In genomic region chr9:18824095-18824666, GRCh38 we compare ENCODE assay signal across 10 cellular contexts.
A peak's percentile ranks its signal among the peaks of the same experiment; 100 is the strongest.
DNase-seq lines count a peak whose midpoint lies in the region; ATAC-seq and TF ChIP-seq lines count a peak whose summit lies in the region.
"Had no signal": no experiment of that assay in that cellular context is flagged by ENCODE, and none has a peak within 500 bp of the region (broad histone marks: within the 10 kb centered on the region; RNA-seq: fewer than 3 reads in every experiment).

No MANE protein-coding gene starts in this region.

- no peak for DNase-seq in AG09319 (ENCODE audit: extremely low read depth, low read depth)
- peak; percentile 38 for DNase-seq in H9
- DNase-seq in RKO (ENCODE audit: low spot score), result peak; percentile 56
- DNase-seq in hepatocyte (ENCODE audit: low spot score), result peak; percentile 49
- no peak for DNase-seq in natural killer cell treated with Interleukin-12 subunit alpha and Interleukin-12 subunit beta and Interleukin-15 and Interleukin-18, amount 100 ng/mL, for 72 hours (ENCODE audit: low spot score)
- DNase-seq in lower lobe of right lung, result no peak
- DNase-seq: activated T-cell treated with anti-CD3 and anti-CD28 coated beads, Interleukin-2, amount 50 U/mL, for 1 hour had no signal

- H3K79me2 ChIP-seq in H9 (ENCODE audit: insufficient read depth, low read length) (no peaks in the 10 kb centered on the region), hepatocyte (no peaks in the 10 kb centered on the region)

- H3K27ac ChIP-seq in H9 (ENCODE audit: insufficient read length, low read depth, low read length) (no peak overlapping the region), hepatocyte (no peak overlapping the region), lower lobe of right lung (no peak overlapping the region)

- no peak for ATAC-seq in natural killer cell treated with Interleukin-12 subunit alpha and Interleukin-12 subunit beta and Interleukin-15 and Interleukin-18, amount 100 ng/mL, for 72 hours
- ATAC-seq in HG03460 (IDR thresholded peaks at IDR 0.05; ENCODE audit: unreplicated experiment), result no peak
- no peak for ATAC-seq in GM18498 (IDR thresholded peaks at IDR 0.05; ENCODE audit: unreplicated experiment)
- ATAC-seq in lower lobe of right lung, result no peak

- no peaks in the 10 kb centered on the region for H3K9me3 Mint-ChIP-seq in H9
- H3K9me3 Mint-ChIP-seq in natural killer cell treated with Interleukin-12 subunit alpha and Interleukin-12 subunit beta and Interleukin-15 and Interleukin-18, amount 100 ng/mL, for 72 hours, result no peaks in the 10 kb centered on the region

- no peak overlapping the region for H2BK12ac ChIP-seq in H9 (ENCODE audit: insufficient read length, low read depth, low read length)

- peaks cover 3% of the 10 kb centered on the region for H3K27me3 Mint-ChIP-seq in H9 (ENCODE audit: low read depth)
- peaks cover 0 to 3% of the 10 kb centered on the region in 2 donors for H3K27me3 Mint-ChIP-seq in natural killer cell treated with Interleukin-12 subunit alpha and Interleukin-12 subunit beta and Interleukin-15 and Interleukin-18, amount 100 ng/mL, for 72 hours

- H3K14ac ChIP-seq in H9 (ENCODE audit: insufficient read depth, low read length), result no peak overlapping the region

- no peaks in the 10 kb centered on the region for H3K9me2 ChIP-seq in hepatocyte (replicated peaks; ENCODE audit: insufficient read depth)

- no peak overlapping the region for H3T11ph ChIP-seq in H9 (ENCODE audit: low read length)

- H4K8ac ChIP-seq in H9 (replicated peaks; ENCODE audit: insufficient read length, low read depth, low read length), result no peak overlapping the region

- H3K4me3 Mint-ChIP-seq in H9, result no peak overlapping the region
- no peak overlapping the region for H3K4me3 Mint-ChIP-seq in natural killer cell treated with Interleukin-12 subunit alpha and Interleukin-12 subunit beta and Interleukin-15 and Interleukin-18, amount 100 ng/mL, for 72 hours

- H4K20me1 ChIP-seq in H9 (ENCODE audit: control insufficient read depth, insufficient read depth, insufficient read length), result no peaks in the 10 kb centered on the region
- H4K20me1 ChIP-seq in hepatocyte (ENCODE audit: insufficient read depth, poor library complexity, severe bottlenecking), result no peaks in the 10 kb centered on the region

- no peak overlapping the region for H3K4ac ChIP-seq in H9 (ENCODE audit: low read depth, low read length)

- no peaks in the 10 kb centered on the region for H3K36me3 Mint-ChIP-seq in H9 (ENCODE audit: insufficient read depth in 1 of 3, low read depth in 3 of 3)
- H3K36me3 Mint-ChIP-seq in natural killer cell treated with Interleukin-12 subunit alpha and Interleukin-12 subunit beta and Interleukin-15 and Interleukin-18, amount 100 ng/mL, for 72 hours, result no peaks in the 10 kb centered on the region

- no peak overlapping the region for H3K18ac ChIP-seq in H9 (ENCODE audit: insufficient read length, low read depth, low read length)

- H3K4me2 ChIP-seq in H9 (ENCODE audit: insufficient read depth, insufficient read length, low read length) (no peak overlapping the region), hepatocyte (no peak overlapping the region)

- no peak overlapping the region for H2AK5ac ChIP-seq in H9 (ENCODE audit: insufficient read length, low read length)

- no peak overlapping the region for H3K4me3 ChIP-seq in hepatocyte
- H3K4me3 ChIP-seq in lower lobe of right lung, result no peak overlapping the region
- H3K4me3 ChIP-seq: heart left ventricle had no signal

- no peak overlapping the region for H4K91ac ChIP-seq in H9 (ENCODE audit: insufficient read length, low read depth, low read length)

- H3K23me2 ChIP-seq in H9 (ENCODE audit: insufficient read length, low read depth, low read length, poor library complexity, severe bottlenecking), result no peaks in the 10 kb centered on the region

- peaks cover 29 to 31% of the 10 kb centered on the region in 2 experiments for H3K4me1 Mint-ChIP-seq in H9
- no peaks in the 10 kb centered on the region for H3K4me1 Mint-ChIP-seq in natural killer cell treated with Interleukin-12 subunit alpha and Interleukin-12 subunit beta and Interleukin-15 and Interleukin-18, amount 100 ng/mL, for 72 hours (ENCODE audit: low read depth in 2 of 2)

- no peak overlapping the region for H2BK120ac ChIP-seq in H9 (ENCODE audit: low read depth, low read length, poor library complexity, severe bottlenecking)

- H3K79me1 ChIP-seq in H9 (ENCODE audit: insufficient read depth, low read depth, low read length, poor library complexity, severe bottlenecking), result no peaks in the 10 kb centered on the region

- no peak overlapping the region for H4K5ac ChIP-seq in H9 (ENCODE audit: insufficient read length, low read depth, low read length)

- H2BK5ac ChIP-seq in H9 (ENCODE audit: insufficient read length, low read length), result no peak overlapping the region

- WGBS in H9 (ENCODE audit: extremely low coverage, insufficient read length, low lambda C conversion rate), result no CpG with 5 or more reads among the region's 4 CpGs
- WGBS in hepatocyte (ENCODE audit: low lambda C conversion rate, missing lambda C conversion rate), result 72% methylated on average over 4 of the region's 4 CpGs

- intact Hi-C loops in lower lobe of right lung (cut with DNase I), result no loop called here

- H3K9me3 ChIP-seq in H9 (ENCODE audit: control insufficient read depth, low read depth, low read length) (no peaks in the 10 kb centered on the region), hepatocyte (ENCODE audit: low read depth) (no peaks in the 10 kb centered on the region), lower lobe of right lung (no peaks in the 10 kb centered on the region)
- H3K9me3 ChIP-seq: heart left ventricle had no signal

- H3K23ac ChIP-seq in H9 (ENCODE audit: insufficient read length, low read depth, low read length), result no peak overlapping the region

- H3K4me1 ChIP-seq in H9 (ENCODE audit: insufficient read depth, low read length) (no peaks in the 10 kb centered on the region), hepatocyte (ENCODE audit: insufficient read depth) (no peaks in the 10 kb centered on the region), lower lobe of right lung (no peaks in the 10 kb centered on the region)

- no peak overlapping the region for H2BK20ac ChIP-seq in H9 (ENCODE audit: low read depth, low read length, poor library complexity, severe bottlenecking)

- H3K56ac ChIP-seq in H9 (ENCODE audit: insufficient read length, low read depth, low read length), result no peak overlapping the region

- H2BK15ac ChIP-seq in H9 (ENCODE audit: low read depth, low read length), result no peak overlapping the region

- no peak overlapping the region for H3K9ac ChIP-seq in H9 (ENCODE audit: extremely low read depth, insufficient read length, low read length)

- H3K27me3 ChIP-seq in H9 (ENCODE audit: insufficient read depth, low read length) (no peaks in the 10 kb centered on the region), hepatocyte (no peaks in the 10 kb centered on the region), lower lobe of right lung (ENCODE audit: low read depth) (no peaks in the 10 kb centered on the region)
- H3K27me3 ChIP-seq: heart left ventricle had no signal

- no peak overlapping the region for H3K27ac Mint-ChIP-seq in H9
- no peak overlapping the region for H3K27ac Mint-ChIP-seq in natural killer cell treated with Interleukin-12 subunit alpha and Interleukin-12 subunit beta and Interleukin-15 and Interleukin-18, amount 100 ng/mL, for 72 hours

- TF ChIP-seq CTCF in AG09319 (IDR thresholded peaks at IDR 0.05; ENCODE audit: low read depth, low read length) (peak; percentile 33), H9 (conservative IDR thresholded peaks at IDR 0.05) (peak; percentile 72), hepatocyte (IDR thresholded peaks at IDR 0.05; ENCODE audit: poor library complexity) (peak; percentile 40), lower lobe of right lung (IDR thresholded peaks at IDR 0.05) (no peak)

- H3K36me3 ChIP-seq in hepatocyte (replicated peaks; ENCODE audit: insufficient read depth, low read depth) (no peaks in the 10 kb centered on the region), lower lobe of right lung (no peaks in the 10 kb centered on the region)
- H3K36me3 ChIP-seq: heart left ventricle had no signal

- H2AFZ ChIP-seq in H9 (ENCODE audit: low read length) (no peak overlapping the region), hepatocyte (no peak overlapping the region)

Comparison
In these comparisons a context has a peak if more than half of its experiments do, and no peak if none do; other contexts are left out.
1. DNase-seq: peak in H9 (single experiment), RKO (single experiment) and hepatocyte (single experiment); none in AG09319 (single experiment), natural killer cell treated with Interleukin-12 subunit alpha and Interleukin-12 subunit beta and Interleukin-15 and Interleukin-18, amount 100 ng/mL, for 72 hours (single experiment) and lower lobe of right lung (single experiment).